ENCODE assay signal across 16 cellular contexts in genomic region chr22:19271273-19271855, GRCh38.
"Had no signal": no experiment of that assay in that cellular context is flagged by ENCODE, and none has a peak within 500 bp of the region (broad histone marks: within the 10 kb centered on the region; RNA-seq: fewer than 3 reads in every experiment).

No MANE protein-coding gene starts in this region.

- H3K4me3 Mint-ChIP-seq: activated naive CD8-positive, alpha-beta T cell treated with anti-CD3 and anti-CD28 coated beads for 36 hours; stimulated activated naive B cell treated with anti-CD40 and anti-IgM and Interleukin-4, amounts not matched to agents 10 μg/mL and 1 μg/mL and 100 μg/mL, for 72 hours had no signal

- H3K27me3 Mint-ChIP-seq: activated naive CD8-positive, alpha-beta T cell treated with anti-CD3 and anti-CD28 coated beads for 36 hours; stimulated activated naive B cell treated with anti-CD40 and anti-IgM and Interleukin-4, amounts not matched to agents 10 μg/mL and 1 μg/mL and 100 μg/mL, for 72 hours had no signal

- H3K27me3 ChIP-seq: dorsolateral prefrontal cortex, esophagus squamous epithelium, left lung, right atrium auricular region had no signal

- H3K4me1 Mint-ChIP-seq: activated naive CD8-positive, alpha-beta T cell treated with anti-CD3 and anti-CD28 coated beads for 36 hours; stimulated activated naive B cell treated with anti-CD40 and anti-IgM and Interleukin-4, amounts not matched to agents 10 μg/mL and 1 μg/mL and 100 μg/mL, for 72 hours had no signal

- H3K36me3 Mint-ChIP-seq: activated naive CD8-positive, alpha-beta T cell treated with anti-CD3 and anti-CD28 coated beads for 36 hours had no signal

- H3K4me3 ChIP-seq: dorsolateral prefrontal cortex, esophagus squamous epithelium, left lung, right atrium auricular region had no signal

- FAIRE-seq: bronchial epithelial cell, islet of Langerhans had no signal

- H3K27ac ChIP-seq: dorsolateral prefrontal cortex, esophagus squamous epithelium, left lung, right atrium auricular region had no signal

- DNase-seq: activated CD4-positive, alpha-beta T cell treated with anti-CD3 and anti-CD28 coated beads, Interleukin-2, amount 50 U/mL, for 48 hours; activated CD4-positive, CD25-positive, alpha-beta regulatory T cell treated with anti-CD3 and anti-CD28 coated beads, Interleukin-2, amount 50 U/mL, for 72 hours; activated gamma-delta T cell; activated naive CD8-positive, alpha-beta T cell treated with anti-CD3 and anti-CD28 coated beads for 36 hours; activated T-cell treated with anti-CD3 and anti-CD28 coated beads, Interleukin-2, amount 50 U/mL, for 48 hours; aorta; dorsolateral prefrontal cortex; esophagus squamous epithelium; foreskin fibroblast; left lung; stimulated activated CD4-positive, alpha-beta T cell treated with anti-CD3 and anti-CD28 coated beads, Interleukin-2, amount 100 ng/mL, for 24 hours; stimulated activated naive B cell treated with anti-CD40 and anti-IgM and Interleukin-4, amounts not matched to agents 10 μg/mL and 1 μg/mL and 100 μg/mL, for 72 hours; trophoblast cell had no signal

- H3K27ac Mint-ChIP-seq: activated naive CD8-positive, alpha-beta T cell treated with anti-CD3 and anti-CD28 coated beads for 36 hours; stimulated activated naive B cell treated with anti-CD40 and anti-IgM and Interleukin-4, amounts not matched to agents 10 μg/mL and 1 μg/mL and 100 μg/mL, for 72 hours had no signal

- H3K4me1 ChIP-seq: esophagus squamous epithelium, left lung had no signal

- ATAC-seq: left lung; stimulated activated naive B cell treated with anti-CD40 and anti-IgM and Interleukin-4, amounts not matched to agents 10 μg/mL and 1 μg/mL and 100 μg/mL, for 72 hours had no signal
